In genomic region chr2:187610450-187610849, GRCh38 we compare ENCODE assay signal across 1 cellular context. TPM values are rescaled to one million over a fixed set of nuclear protein-coding genes. Genes with fewer than 3 reads are reported as not detected.
"Had no signal": no experiment of that assay in that cellular context is flagged by ENCODE, and none has a peak within 500 bp of the region (broad histone marks: within the 10 kb centered on the region; RNA-seq: fewer than 3 reads in every experiment).

No MANE protein-coding gene starts in this region.

RNA-seq across cellular contexts. Expression of gene TFPI, which starts 56.2 kb away (rescaled TPM):
- polyA plus RNA-seq: naive thymus-derived CD4-positive, alpha-beta T cell had no signal
